In genomic region chr7:99325597-99326407, GRCh38 we compare ENCODE assay signal across 8 cellular contexts. TPM values are rescaled to one million over a fixed set of nuclear protein-coding genes. Genes with fewer than 3 reads are reported as not detected.
A peak's percentile ranks its signal among the peaks of the same experiment; 100 is the strongest.
DNase-seq lines count a peak whose midpoint lies in the region; ATAC-seq, FAIRE-seq and TF ChIP-seq lines count a peak whose summit lies in the region.

Gene ARPC1A, plus strand, starts transcription at chr7:99325898. Its CDS starts 7,456 bp downstream, at chr7:99333354.

- H3K27ac ChIP-seq in HepG2 (ENCODE audit: extremely low read length, insufficient read depth, low read length), result peak within 1 kb of the TSS; percentile 83

- peaks cover 50% of the 10 kb centered on the region for H3K4me1 ChIP-seq in HepG2 (ENCODE audit: insufficient read depth, low read length)

- no peak for TF ChIP-seq EP300 in HepG2 (IDR thresholded peaks at IDR 0.05; ENCODE audit: low read depth in 2 of 2, low read length in 2 of 2)
- no peak; the same call in 1 of the 2 replicates for TF ChIP-seq EP300 in HepG2 (CRISPR knock-in tag; IDR thresholded peaks at IDR 0.05; ENCODE audit: borderline replicate concordance)

- CTCF ChIA-PET in HepG2 (lab: Yijun Ruan, JAX; ENCODE audit: low intra/inter-chr PET ratio, low total read pairs), result no interaction called here

- TF ChIP-seq RAD21 in HepG2 (CRISPR knock-in tag; IDR thresholded peaks at IDR 0.05), result peak; percentile 60; the same call in 1 of the 2 replicates

- H3K9me3 ChIP-seq in HepG2 (ENCODE audit: low read length), result no peaks in the 10 kb centered on the region

- intact Hi-C loops in HepG2 (cut with micrococcal nuclease; ENCODE audit: unreplicated experiment), result no loop called here

- no peaks in the 10 kb centered on the region; a peak in 1 of 5 replicates for H3K27me3 ChIP-seq in HepG2 (ENCODE audit: control insufficient read depth in 1 of 2, insufficient read depth in 2 of 2, low read length in 2 of 2)

- peak; percentile 48 for TF ChIP-seq CTCF in HepG2 (CRISPR knock-in tag; IDR thresholded peaks at IDR 0.05)

- 1% methylated on average over 14 of the region's 82 CpGs for WGBS in HepG2 (ENCODE audit: low lambda C conversion rate)

- POLR2A ChIA-PET in HepG2 (lab: Yijun Ruan, JAX), result interaction anchor here (0.5 to 1.5 kb wide), 9 partner anchors 16 to 216 kb away, joined by 3 to 5 read pairs (median 3); partner anchors contain the start of genes BUD31 and PDAP1

- peak; percentile 65 for FAIRE-seq in HepG2 (lab: Jason Lieb, UNC)

- 0 out of 5 replicates have a peak, but pooled peaks cover 0 to 4% of the 10 kb centered on the region in 2 experiments for H3K36me3 ChIP-seq in HepG2 (replicated peaks in 1 of 2; ENCODE audit: control insufficient read depth in 1 of 2, insufficient read depth in 2 of 2, low read length in 2 of 2)

- H3K4me2 ChIP-seq in HepG2 (ENCODE audit: low read depth, low read length), result peak within 1 kb of the TSS; percentile 81

- peak within 1 kb of the TSS; percentile 89 to 99 (median 92) for H3K4me3 ChIP-seq in HepG2 (replicated peaks in 1 of 3; ENCODE audit: insufficient read depth in 1 of 3, low read depth in 2 of 3, low read length in 3 of 3)

- no peaks in the 10 kb centered on the region for H4K20me1 ChIP-seq in HepG2 (ENCODE audit: insufficient read depth, low read length)

- no peak within 1 kb of the TSS for H2AFZ ChIP-seq in HepG2 (ENCODE audit: low read length)

- ATAC-seq in GM19397 (IDR thresholded peaks at IDR 0.05; ENCODE audit: unreplicated experiment), result peak; percentile 97
- ATAC-seq in HG03565 (IDR thresholded peaks at IDR 0.05; ENCODE audit: unreplicated experiment), result peak; percentile 89
- peak; percentile 99 for ATAC-seq in HepG2

- in situ Hi-C loops in HepG2 (cut with HindIII; ENCODE audit: extremely low pct_ligation_motif_present, low pct_unique_long_range_greater_than_20kb), result no loop called here

- peak within 1 kb of the TSS; percentile 92 for H3K9ac ChIP-seq in HepG2 (ENCODE audit: insufficient read depth, low read depth, low read length)

- TF ChIP-seq POLR2A in HepG2 (IDR thresholded peaks at IDR 0.05; ENCODE audit: insufficient read depth in 1 of 2, low read depth in 2 of 2, low read length in 2 of 2), result peak; percentile 89 to 97

- no TSS peak for BruUV-seq in HepG2 (replicated peaks; lab: Mats Ljungman, UMichigan)

- DNase-seq in CD1c-positive myeloid dendritic cell (ENCODE audit: extremely low spot score) (peak; percentile 97), NCI-H774 (lab: John Stamatoyannopoulos, UW) (peak; percentile 91), dermis blood vessel endothelial cell (peak; percentile 96), HepG2 (ENCODE audit: low spot score) (peak; percentile 90)
- peak; percentile 86 for DNase-seq in activated CD4-positive, alpha-beta T cell treated with anti-CD3 and anti-CD28 coated beads, Interleukin-2, amount 50 U/mL, for 4 hours
- DNase-seq in stimulated activated CD4-positive, alpha-beta T cell treated with anti-CD3 and anti-CD28 coated beads, Interleukin-2, amount 100 ng/mL, for 48 hours, result peak; percentile 93

- H3K79me2 ChIP-seq in HepG2 (ENCODE audit: insufficient read depth, low read length), result peaks cover 45% of the 10 kb centered on the region

TF ChIP-seq in HepG2, 621 proteins besides CTCF, POLR2A, EP300 and RAD21 (continues in another document):
- TF ChIP-seq TRAFD1 (CRISPR knock-in tag; IDR thresholded peaks at IDR 0.05; ENCODE audit: borderline replicate concordance) (no peak), ELF3 (CRISPR knock-in tag; IDR thresholded peaks at IDR 0.05) (peak; percentile 67; the same call in 1 of the 2 replicates), DMTF1 (CRISPR knock-in tag; IDR thresholded peaks at IDR 0.05) (no peak), KAT7 (CRISPR knock-in tag; IDR thresholded peaks at IDR 0.05; ENCODE audit: borderline replicate concordance) (peak; percentile 96), ZNF205 (CRISPR knock-in tag; IDR thresholded peaks at IDR 0.05) (0 out of 2 replicates have a peak, but pooled peaks have one; percentile 46), ZEB1 (IDR thresholded peaks at IDR 0.05; ENCODE audit: insufficient replicate concordance, low read depth) (no peak), SAFB2 (CRISPR knock-in tag; IDR thresholded peaks at IDR 0.05; ENCODE audit: borderline replicate concordance, low read depth) (peak; percentile 70), KLF11 (CRISPR knock-in tag; IDR thresholded peaks at IDR 0.05) (peak; percentile 56; the same call in 1 of the 2 replicates), ZNF572 (CRISPR knock-in tag; IDR thresholded peaks at IDR 0.05) (0 out of 2 replicates have a peak, but pooled peaks have one; percentile 18), ZFP36L2 (CRISPR knock-in tag; IDR thresholded peaks at IDR 0.05) (0 out of 2 replicates have a peak, but pooled peaks have one; percentile 39), KDM6A (CRISPR knock-in tag; IDR thresholded peaks at IDR 0.05; ENCODE audit: low read depth) (no peak), ZMYM2 (CRISPR knock-in tag; IDR thresholded peaks at IDR 0.05) (0 out of 2 replicates have a peak, but pooled peaks have one; percentile 34), ZNF577 (CRISPR knock-in tag; IDR thresholded peaks at IDR 0.05; ENCODE audit: borderline replicate concordance, low read depth) (no peak), KLF13 (CRISPR knock-in tag; IDR thresholded peaks at IDR 0.05) (no peak), PHF20 (CRISPR knock-in tag; IDR thresholded peaks at IDR 0.05) (peak; percentile 96), RAD51 (IDR thresholded peaks at IDR 0.05; ENCODE audit: borderline replicate concordance) (no peak), TBP (CRISPR knock-in tag; IDR thresholded peaks at IDR 0.05) (no peak), NRL (CRISPR knock-in tag; IDR thresholded peaks at IDR 0.05; ENCODE audit: borderline replicate concordance) (peak; percentile 88; the same call in 1 of the 2 replicates), ZZZ3 (CRISPR knock-in tag; IDR thresholded peaks at IDR 0.05; ENCODE audit: borderline replicate concordance) (peak; percentile 86; the same call in 1 of the 2 replicates)

RNA-seq across cellular contexts. Expression of gene ARPC1A, which starts in this region (rescaled TPM):
- total RNA-seq in dermis blood vessel endothelial cell, result 210 and 276 TPM in 2 replicates
- 88.5 and 89.7 TPM in 2 replicates for total RNA-seq in HepG2 (2016; rRNA removed; fragmentation: Illumina TruSeq; extraction: Trizol)
- 352 and 381 TPM in 2 replicates for total RNA-seq in HepG2 (2016; cell fraction: cytosol; rRNA removed; fragmentation: Illumina TruSeq; extraction: Trizol; ENCODE audit: low read depth)
- 88.4 and 99.3 TPM in 2 replicates for total RNA-seq in HepG2 (2016; cell fraction: insoluble cytoplasmic fraction; rRNA removed; fragmentation: Illumina TruSeq; extraction: Trizol)
- total RNA-seq in HepG2 (2016; cell fraction: membrane; rRNA removed; fragmentation: Illumina TruSeq; extraction: Trizol), result 379 and 382 TPM in 2 replicates
- 36.5 and 43.0 TPM in 2 replicates for total RNA-seq in HepG2 (2016; cell fraction: nucleus; rRNA removed; fragmentation: Illumina TruSeq; extraction: Trizol)
- polyA plus RNA-seq in HepG2 (2011; rRNA removed), result 44.3 and 46.8 TPM in 2 replicates
- 69.4 and 70.9 TPM in 2 replicates for polyA plus RNA-seq in HepG2 (2011; cell fraction: cytosol; rRNA removed)
- polyA plus RNA-seq in HepG2 (2011; cell fraction: nucleus; rRNA removed), result 27.0 and 30.7 TPM in 2 replicates
- polyA plus RNA-seq in HepG2 (2012), result 77.3 and 81.6 TPM in 2 replicates
- 628 and 647 TPM in 2 replicates for polyA plus RNA-seq in HepG2 (2016; cell fraction: cytosol; fragmentation: Illumina TruSeq; extraction: Trizol; ENCODE audit: low read depth)
- polyA plus RNA-seq in HepG2 (2016; cell fraction: insoluble cytoplasmic fraction; fragmentation: Illumina TruSeq; extraction: Trizol; ENCODE audit: low read depth), result 133 and 136 TPM in 2 replicates
- 501 and 566 TPM in 2 replicates for polyA plus RNA-seq in HepG2 (2016; cell fraction: membrane; fragmentation: Illumina TruSeq; extraction: Trizol; ENCODE audit: low read depth)
- 71.6 and 84.3 TPM in 2 replicates for polyA plus RNA-seq in HepG2 (2016; cell fraction: nucleus; fragmentation: Illumina TruSeq; extraction: Trizol; ENCODE audit: insufficient read depth, low read depth)
- polyA minus RNA-seq in HepG2 (2011; rRNA and poly(A)+ RNA removed; ENCODE audit: low replicate concordance), result 89.0 and 132 TPM in 2 replicates
- 36.2 and 38.2 TPM in 2 replicates for polyA minus RNA-seq in HepG2 (2011; cell fraction: cytosol; rRNA and poly(A)+ RNA removed)
- 21.1 and 31.1 TPM in 2 replicates for polyA minus RNA-seq in HepG2 (2011; cell fraction: nucleus; rRNA and poly(A)+ RNA removed)

Comparison
In these comparisons a context has a peak if more than half of its experiments do, and no peak if none do; other contexts are left out.
1. Peak in every context shown above with its lines: DNase-seq, ATAC-seq, H3K4me3 ChIP-seq and H3K27ac ChIP-seq.